Comparison of ENCODE assay signal across 3 cellular contexts in the genomic region with DNA sequence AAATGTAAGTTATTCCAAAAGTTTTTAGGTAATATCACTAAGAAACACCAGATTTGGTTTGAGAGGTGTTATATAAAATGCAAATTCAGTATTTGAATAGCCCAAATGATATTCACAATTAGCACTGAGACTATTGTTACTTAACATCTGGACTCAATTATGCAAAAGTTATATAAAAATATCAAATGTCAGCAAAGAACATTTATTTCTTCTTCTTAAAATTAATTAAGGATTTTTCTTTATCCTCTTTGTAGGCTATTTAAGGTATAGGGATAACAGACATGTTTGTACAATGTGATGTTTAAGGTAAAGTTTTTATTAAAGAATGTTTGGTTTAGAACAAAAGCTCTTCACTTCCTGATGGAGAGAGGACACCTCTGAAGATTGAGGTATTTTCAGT.
TF ChIP-seq lines count a peak whose summit lies in the region.

No MANE protein-coding gene starts in this region.

TF ChIP-seq in HepG2, 621 proteins besides CTCF, POLR2A, EP300 and RAD21:
- TF ChIP-seq ZNF24 (IDR thresholded peaks at IDR 0.05): no peak
- TF ChIP-seq MAFK (conservative IDR thresholded peaks at IDR 0.05 in 1 of 2, IDR thresholded peaks at IDR 0.05 in 1 of 2; ENCODE audit: low read length in 2 of 2): peak; percentile 1 to 65; a peak in 2 of 4 replicates

TF ChIP-seq in K562, 482 proteins besides CTCF, POLR2A, EP300 and RAD21:
- peak; percentile 55 for TF ChIP-seq ZNF316 (IDR thresholded peaks at IDR 0.05)
- TF ChIP-seq C11orf30 (IDR thresholded peaks at IDR 0.05; ENCODE audit: low read depth): peak; percentile 37; the same call in 1 of the 2 replicates
- no peak for TF ChIP-seq RB1 (IDR thresholded peaks at IDR 0.05; ENCODE audit: low read depth)
- no peak for TF ChIP-seq XRCC3 (IDR thresholded peaks at IDR 0.05)
TF ChIP-seq in K562: peak in this region for 2.

TF ChIP-seq in H1, 55 proteins besides CTCF, POLR2A, EP300 and RAD21:
- TF ChIP-seq KDM5A (IDR thresholded peaks at IDR 0.05; ENCODE audit: low read length) (no peak), JUND (IDR thresholded peaks at IDR 0.05; ENCODE audit: low read length) (no peak), SRF (IDR thresholded peaks at IDR 0.05; ENCODE audit: low read depth, low read length) (no peak), TEAD4 (IDR thresholded peaks at IDR 0.05; ENCODE audit: low read depth, low read length) (no peak), CHD2 (IDR thresholded peaks at IDR 0.05; ENCODE audit: low read length) (no peak), CTBP2 (IDR thresholded peaks at IDR 0.05; ENCODE audit: borderline replicate concordance, insufficient read depth, insufficient read length, low read length) (no peak), JUN (IDR thresholded peaks at IDR 0.05; ENCODE audit: low read depth, low read length) (no peak), FOSL1 (IDR thresholded peaks at IDR 0.05; ENCODE audit: insufficient read depth, low read depth, low read length) (no peak), BCL11A (IDR thresholded peaks at IDR 0.05; ENCODE audit: low read depth in 2 of 2, low read length in 2 of 2) (no peak), SUZ12 (IDR thresholded peaks at IDR 0.05; ENCODE audit: low read length) (no peak), HDAC2 (IDR thresholded peaks at IDR 0.05; ENCODE audit: borderline replicate concordance in 1 of 2, low read depth in 2 of 2, low read length in 2 of 2) (no peak), SP4 (IDR thresholded peaks at IDR 0.05; ENCODE audit: low read length) (no peak), SIN3A (conservative IDR thresholded peaks at IDR 0.05 in 1 of 2, IDR thresholded peaks at IDR 0.05 in 1 of 2; ENCODE audit: low read depth in 1 of 2, low read length in 2 of 2) (no peak), EZH2 (IDR thresholded peaks at IDR 0.05; ENCODE audit: low read depth, low read length, severe bottlenecking) (no peak), CHD7 (IDR thresholded peaks at IDR 0.05; ENCODE audit: insufficient replicate concordance, low read length) (no peak), RFX5 (IDR thresholded peaks at IDR 0.05; ENCODE audit: borderline replicate concordance, low read depth, low read length) (no peak), CBX8 (IDR thresholded peaks at IDR 0.05; ENCODE audit: borderline replicate concordance, low read depth, low read length) (no peak), ZNF274 (IDR thresholded peaks at IDR 0.05; ENCODE audit: borderline replicate concordance, extremely low read depth, low read length) (no peak)
- TF ChIP-seq, protein P1, sequence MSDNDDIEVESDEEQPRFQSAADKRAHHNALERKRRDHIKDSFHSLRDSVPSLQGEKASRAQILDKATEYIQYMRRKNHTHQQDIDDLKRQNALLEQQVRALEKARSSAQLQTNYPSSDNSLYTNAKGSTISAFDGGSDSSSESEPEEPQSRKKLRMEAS (IDR thresholded peaks at IDR 0.05): no peak
